Comparison of ENCODE assay signal across 12 cellular contexts in genomic region chr15:66491846-66492245, GRCh38.
"Had no signal": no experiment of that assay in that cellular context is flagged by ENCODE, and none has a peak within 500 bp of the region (broad histone marks: within the 10 kb centered on the region; RNA-seq: fewer than 3 reads in every experiment).

No MANE protein-coding gene starts in this region.

- DNase-seq: activated B cell treated with CpG ODN at 0.5 μM for 24 hours; activated CD4-positive, alpha-beta T cell treated with anti-CD3 and anti-CD28 coated beads for 48 hours; activated gamma-delta T cell; activated T-cell treated with anti-CD3 and anti-CD28 coated beads, Interleukin-2, amount 50 U/mL, for 1 hour; endodermal cell; heart right ventricle; retina; T-helper 2 cell; transverse colon had no signal

- H3K27ac ChIP-seq: gastroesophageal sphincter, heart right ventricle, parathyroid adenoma, transverse colon had no signal

- H3K4me3 ChIP-seq: gastroesophageal sphincter, heart right ventricle, transverse colon had no signal

- ATAC-seq: gastroesophageal sphincter; stimulated activated memory B cell treated with anti-CD40 and anti-IgM and Interleukin-4, amounts not matched to agents 10 μg/mL and 1 μg/mL and 100 μg/mL, for 72 hours had no signal

- H3K4me3 Mint-ChIP-seq: activated B cell treated with CpG ODN at 0.5 μM for 24 hours; endodermal cell; stimulated activated memory B cell treated with anti-CD40 and anti-IgM and Interleukin-4, amounts not matched to agents 10 μg/mL and 1 μg/mL and 100 μg/mL, for 72 hours had no signal

- H3K79me2 ChIP-seq: parathyroid adenoma had no signal

- H2AFZ ChIP-seq: parathyroid adenoma had no signal

- H3K9me3 ChIP-seq: gastroesophageal sphincter, heart right ventricle, transverse colon had no signal

- H3K9me3 Mint-ChIP-seq: activated B cell treated with CpG ODN at 0.5 μM for 24 hours; endodermal cell; stimulated activated memory B cell treated with anti-CD40 and anti-IgM and Interleukin-4, amounts not matched to agents 10 μg/mL and 1 μg/mL and 100 μg/mL, for 72 hours had no signal

- H3K27ac Mint-ChIP-seq: activated B cell treated with CpG ODN at 0.5 μM for 24 hours; endodermal cell; stimulated activated memory B cell treated with anti-CD40 and anti-IgM and Interleukin-4, amounts not matched to agents 10 μg/mL and 1 μg/mL and 100 μg/mL, for 72 hours had no signal

- H3K27me3 ChIP-seq: gastroesophageal sphincter, heart right ventricle, transverse colon had no signal

- H3K27me3 Mint-ChIP-seq: activated B cell treated with CpG ODN at 0.5 μM for 24 hours; stimulated activated memory B cell treated with anti-CD40 and anti-IgM and Interleukin-4, amounts not matched to agents 10 μg/mL and 1 μg/mL and 100 μg/mL, for 72 hours had no signal
